Comparison of ENCODE assay signal across 17 cellular contexts in genomic region chr5:178229861-178230260, GRCh38. TPM values are rescaled to one million over a fixed set of nuclear protein-coding genes. Genes with fewer than 3 reads are reported as not detected.
DNase-seq lines count a peak whose midpoint lies in the region; TF ChIP-seq lines count a peak whose summit lies in the region.
"Had no signal": no experiment of that assay in that cellular context is flagged by ENCODE, and none has a peak within 500 bp of the region (broad histone marks: within the 10 kb centered on the region; RNA-seq: fewer than 3 reads in every experiment).

No MANE protein-coding gene starts in this region.

- H3K79me2 ChIP-seq in PC-9 (ENCODE audit: low read depth): peaks cover 35% of the 10 kb centered on the region

- H3K36me3 Mint-ChIP-seq in T-helper 2 cell treated with Interferon-gamma antibody and Interleukin-4, amounts not matched to agents 5 μg/mL and 100 μg/mL, for 36 hours (ENCODE audit: low read depth): peaks cover 57% of the 10 kb centered on the region
- peaks cover 72% of the 10 kb centered on the region for H3K36me3 Mint-ChIP-seq in dendritic cell treated with granulocyte-macrophage colony-stimulating factor and Interleukin-4, amounts not matched to agents 40 ng/mL and 50 ng/mL, for 4 days (ENCODE audit: low read depth)
- peaks cover 42% of the 10 kb centered on the region for H3K36me3 Mint-ChIP-seq in osteocyte (ENCODE audit: unreplicated experiment)

- peaks cover 15% of the 10 kb centered on the region for H3K4me1 ChIP-seq in PC-9 (replicated peaks; ENCODE audit: insufficient read depth)

- H3K4me3 ChIP-seq in PC-9: no peak overlapping the region
- H3K4me3 ChIP-seq: GM23248, skin epidermis had no signal

- no peaks in the 10 kb centered on the region for H3K9me2 ChIP-seq in PC-9 (ENCODE audit: insufficient read depth)

- in situ Hi-C loops in KBM-7 (cut with MboI; ENCODE audit: low pct_unique_long_range_greater_than_20kb, low sequenced_read_pairs): no loop called here

- H3K4me1 Mint-ChIP-seq in T-helper 2 cell treated with Interferon-gamma antibody and Interleukin-4, amounts not matched to agents 5 μg/mL and 100 μg/mL, for 36 hours (ENCODE audit: low read depth): peaks cover 24% of the 10 kb centered on the region
- peaks cover 70% of the 10 kb centered on the region for H3K4me1 Mint-ChIP-seq in dendritic cell treated with granulocyte-macrophage colony-stimulating factor and Interleukin-4, amounts not matched to agents 40 ng/mL and 50 ng/mL, for 4 days (ENCODE audit: low read depth)
- peaks cover 25% of the 10 kb centered on the region for H3K4me1 Mint-ChIP-seq in osteocyte (ENCODE audit: unreplicated experiment)

- H3K27me3 Mint-ChIP-seq in T-helper 2 cell treated with Interferon-gamma antibody and Interleukin-4, amounts not matched to agents 5 μg/mL and 100 μg/mL, for 36 hours (ENCODE audit: low read depth): no peaks in the 10 kb centered on the region
- no peaks in the 10 kb centered on the region for H3K27me3 Mint-ChIP-seq in dendritic cell treated with granulocyte-macrophage colony-stimulating factor and Interleukin-4, amounts not matched to agents 40 ng/mL and 50 ng/mL, for 4 days
- no peaks in the 10 kb centered on the region for H3K27me3 Mint-ChIP-seq in osteocyte (ENCODE audit: unreplicated experiment)

- peak overlapping the region; percentile 26 for H3K27ac Mint-ChIP-seq in T-helper 2 cell treated with Interferon-gamma antibody and Interleukin-4, amounts not matched to agents 5 μg/mL and 100 μg/mL, for 36 hours
- H3K27ac Mint-ChIP-seq in dendritic cell treated with granulocyte-macrophage colony-stimulating factor and Interleukin-4, amounts not matched to agents 40 ng/mL and 50 ng/mL, for 4 days: peak overlapping the region; percentile 1
- no peak overlapping the region for H3K27ac Mint-ChIP-seq in osteocyte (ENCODE audit: unreplicated experiment)

- H3K9me3 Mint-ChIP-seq in T-helper 2 cell treated with Interferon-gamma antibody and Interleukin-4, amounts not matched to agents 5 μg/mL and 100 μg/mL, for 36 hours: no peaks in the 10 kb centered on the region
- no peaks in the 10 kb centered on the region for H3K9me3 Mint-ChIP-seq in dendritic cell treated with granulocyte-macrophage colony-stimulating factor and Interleukin-4, amounts not matched to agents 40 ng/mL and 50 ng/mL, for 4 days
- H3K9me3 Mint-ChIP-seq in osteocyte (ENCODE audit: unreplicated experiment): peaks cover 9% of the 10 kb centered on the region

- TF ChIP-seq CTCF in PC-9 (conservative IDR thresholded peaks at IDR 0.05) (no peak), osteocyte (IDR thresholded peaks at IDR 0.05) (no peak)

- peaks cover 17% of the 10 kb centered on the region; the same call in 1 of the 2 replicates for H3K36me3 ChIP-seq in PC-9 (ENCODE audit: low read depth)

- DNase-seq in T-helper 2 cell treated with Interferon-gamma antibody and Interleukin-4, amounts not matched to agents 5 μg/mL and 100 μg/mL, for 36 hours (ENCODE audit: low spot score): no peak
- DNase-seq in T-helper 2 cell (no peak), PC-9 (no peak), osteocyte (ENCODE audit: extremely low spot score, unreplicated experiment) (no peak), NCI-H2107 (lab: John Stamatoyannopoulos, UW) (no peak), KBM-7 (no peak)
- DNase-seq in NK-92 treated with Interleukin-12 subunit alpha and Interleukin-12 subunit beta, amount 100 ng/mL, for 24 hours (lab: John Stamatoyannopoulos, UW): no peak
- DNase-seq: dermis blood vessel endothelial cell, DMS153, GM23248, NCI-H1105 treated with DMSO at 0.1 percent for 48 hours, NCI-H524 treated with DMSO at 0.1 percent for 48 hours, upper lobe of left lung had no signal

- BruUV-seq in PC-9 (replicated peaks; lab: Mats Ljungman, UMichigan): no TSS peak

- peak overlapping the region; percentile 89 for H3K4me3 Mint-ChIP-seq in T-helper 2 cell treated with Interferon-gamma antibody and Interleukin-4, amounts not matched to agents 5 μg/mL and 100 μg/mL, for 36 hours
- H3K4me3 Mint-ChIP-seq in dendritic cell treated with granulocyte-macrophage colony-stimulating factor and Interleukin-4, amounts not matched to agents 40 ng/mL and 50 ng/mL, for 4 days: no peak overlapping the region
- peak overlapping the region; percentile 22 for H3K4me3 Mint-ChIP-seq in osteocyte (ENCODE audit: unreplicated experiment)

- no peaks in the 10 kb centered on the region for H3K9me3 ChIP-seq in PC-9 (ENCODE audit: insufficient read depth, low read depth)
- H3K9me3 ChIP-seq: upper lobe of left lung had no signal

- POLR2A ChIA-PET in PC-9 (lab: Charles Lee; ENCODE audit: unreplicated experiment): no interaction called here

- peaks cover 21% of the 10 kb centered on the region for H3F3A ChIP-seq in PC-9 (ENCODE audit: insufficient read depth, low read depth)

- H2AFZ ChIP-seq in PC-9: no peak overlapping the region
- H2AFZ ChIP-seq: GM23248 had no signal

- peak overlapping the region; percentile 97; the same call in 1 of the 2 replicates for H3K4me2 ChIP-seq in PC-9

- CTCF ChIA-PET in PC-9 (lab: Charles Lee): no interaction called here

- H4K20me1 ChIP-seq in PC-9 (ENCODE audit: insufficient read depth): peaks cover 22% of the 10 kb centered on the region

- H3K27me3 ChIP-seq in PC-9 (ENCODE audit: insufficient read depth, low read depth): no peaks in the 10 kb centered on the region
- H3K27me3 ChIP-seq: upper lobe of left lung had no signal

- H3K27ac ChIP-seq in PC-9: no peak overlapping the region
- H3K27ac ChIP-seq: upper lobe of left lung had no signal

- intact Hi-C loops in PC-9 (cut with micrococcal nuclease; ENCODE audit: unreplicated experiment): loop anchor here (10.0 kb wide), 2 partner anchors 395 to 1265 kb away; partner anchors contain the start of gene CLK4
- intact Hi-C loops in dendritic cell treated with granulocyte-macrophage colony-stimulating factor and Interleukin-4, amounts not matched to agents 40 ng/mL and 50 ng/mL, for 4 days (cut with micrococcal nuclease): loop anchor here (5.0 kb wide), 2 partner anchors 362 to 1583 kb away; partner anchors contain the start of genes COL23A1 and TSPAN17

RNA-seq across cellular contexts. Expression of gene PHYKPL, which starts 2.7 kb away (rescaled TPM):
- total RNA-seq in PC-9 (2021) (61.3 and 73.7 TPM in 2 replicates), osteocyte (70.2 and 71.3 TPM in 2 replicates)

RNA-seq across cellular contexts. Expression of gene HNRNPAB, which starts 25.5 kb away (rescaled TPM):
- total RNA-seq in PC-9 (2021) (171 and 193 TPM in 2 replicates), osteocyte (128 and 131 TPM in 2 replicates)

RNA-seq across cellular contexts. Expression of gene GMCL2, which starts 42.7 kb away (rescaled TPM):
- total RNA-seq in PC-9 (2021): not detected in 2 replicates
- not detected in 2 replicates for total RNA-seq in osteocyte
- total RNA-seq: A172, dermis blood vessel endothelial cell, GM23248, SK-MEL-5, upper lobe of left lung had no signal
